Comparison of ENCODE assay signal across 9 cellular contexts in the genomic region with DNA sequence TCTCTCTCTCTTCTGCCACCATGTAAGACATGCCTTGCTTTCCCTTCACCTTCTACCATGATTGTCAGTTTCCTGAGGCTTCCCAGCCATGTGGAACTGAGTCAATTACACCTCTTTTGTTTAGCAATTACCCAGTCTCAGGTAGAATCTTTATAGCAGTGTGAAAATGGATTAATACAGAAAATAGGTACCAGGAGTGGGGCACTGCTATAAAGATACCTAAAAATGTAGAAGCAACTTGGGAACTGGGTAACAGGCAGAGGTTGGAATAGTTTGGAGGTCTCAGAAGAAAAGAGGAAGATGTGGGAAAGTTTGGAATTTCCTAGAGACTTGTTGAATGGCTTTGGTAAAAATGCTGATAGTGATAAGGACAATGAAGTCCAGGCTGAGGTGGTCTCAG. TPM values are rescaled to one million over a fixed set of nuclear protein-coding genes. Genes with fewer than 3 reads are reported as not detected.
"Had no signal": no experiment of that assay in that cellular context is flagged by ENCODE, and none has a peak within 500 bp of the region (broad histone marks: within the 10 kb centered on the region; RNA-seq: fewer than 3 reads in every experiment).

No MANE protein-coding gene starts in this region.

- DNase-seq: GDM1, GF-D8 had no signal

- FAIRE-seq: G401.6, GM12878, GM12891, GM12892, GM18507, GM19239 had no signal

- ATAC-seq: GM12878 had no signal

- H3K4me3 ChIP-seq: GM12878 had no signal

RNA-seq across cellular contexts. Expression of a gene that starts 15.6 kb away (rescaled TPM):
- total RNA-seq: G401, GM12878 had no signal
- polyA plus RNA-seq: GM12878 had no signal
